ENCODE assay signal across 2 cellular contexts in genomic region chr4:39458505-39459300, GRCh38.
TF ChIP-seq lines count a peak whose summit lies in the region.

LIAS (plus strand) TSS chr4:39459056; CDS start chr4:39459118, 62 bp downstream.
RPL9 (minus strand) TSS chr4:39458922; CDS start chr4:39458439, 483 bp downstream.

TF ChIP-seq in HCT116, 20 proteins besides CTCF, POLR2A, EP300 and RAD21 (continued from another document):
- TF ChIP-seq, protein P1, sequence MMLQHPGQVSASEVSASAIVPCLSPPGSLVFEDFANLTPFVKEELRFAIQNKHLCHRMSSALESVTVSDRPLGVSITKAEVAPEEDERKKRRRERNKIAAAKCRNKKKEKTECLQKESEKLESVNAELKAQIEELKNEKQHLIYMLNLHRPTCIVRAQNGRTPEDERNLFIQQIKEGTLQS (IDR thresholded peaks at IDR 0.05) = no peak
- TF ChIP-seq EZH2 (IDR thresholded peaks at IDR 0.05) = no peak
- peak; percentile 98 for TF ChIP-seq SP1 (IDR thresholded peaks at IDR 0.05; ENCODE audit: low read depth)
- TF ChIP-seq, protein P2, sequence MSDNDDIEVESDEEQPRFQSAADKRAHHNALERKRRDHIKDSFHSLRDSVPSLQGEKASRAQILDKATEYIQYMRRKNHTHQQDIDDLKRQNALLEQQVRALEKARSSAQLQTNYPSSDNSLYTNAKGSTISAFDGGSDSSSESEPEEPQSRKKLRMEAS (IDR thresholded peaks at IDR 0.05) = peak; percentile 90
- TF ChIP-seq SIN3A (IDR thresholded peaks at IDR 0.05; ENCODE audit: low read depth) = peak; percentile 86
- TF ChIP-seq ZBTB33 (IDR thresholded peaks at IDR 0.05; ENCODE audit: extremely low read depth, insufficient replicate concordance, low read length) = peak; percentile 31
- TF ChIP-seq, protein P3, sequence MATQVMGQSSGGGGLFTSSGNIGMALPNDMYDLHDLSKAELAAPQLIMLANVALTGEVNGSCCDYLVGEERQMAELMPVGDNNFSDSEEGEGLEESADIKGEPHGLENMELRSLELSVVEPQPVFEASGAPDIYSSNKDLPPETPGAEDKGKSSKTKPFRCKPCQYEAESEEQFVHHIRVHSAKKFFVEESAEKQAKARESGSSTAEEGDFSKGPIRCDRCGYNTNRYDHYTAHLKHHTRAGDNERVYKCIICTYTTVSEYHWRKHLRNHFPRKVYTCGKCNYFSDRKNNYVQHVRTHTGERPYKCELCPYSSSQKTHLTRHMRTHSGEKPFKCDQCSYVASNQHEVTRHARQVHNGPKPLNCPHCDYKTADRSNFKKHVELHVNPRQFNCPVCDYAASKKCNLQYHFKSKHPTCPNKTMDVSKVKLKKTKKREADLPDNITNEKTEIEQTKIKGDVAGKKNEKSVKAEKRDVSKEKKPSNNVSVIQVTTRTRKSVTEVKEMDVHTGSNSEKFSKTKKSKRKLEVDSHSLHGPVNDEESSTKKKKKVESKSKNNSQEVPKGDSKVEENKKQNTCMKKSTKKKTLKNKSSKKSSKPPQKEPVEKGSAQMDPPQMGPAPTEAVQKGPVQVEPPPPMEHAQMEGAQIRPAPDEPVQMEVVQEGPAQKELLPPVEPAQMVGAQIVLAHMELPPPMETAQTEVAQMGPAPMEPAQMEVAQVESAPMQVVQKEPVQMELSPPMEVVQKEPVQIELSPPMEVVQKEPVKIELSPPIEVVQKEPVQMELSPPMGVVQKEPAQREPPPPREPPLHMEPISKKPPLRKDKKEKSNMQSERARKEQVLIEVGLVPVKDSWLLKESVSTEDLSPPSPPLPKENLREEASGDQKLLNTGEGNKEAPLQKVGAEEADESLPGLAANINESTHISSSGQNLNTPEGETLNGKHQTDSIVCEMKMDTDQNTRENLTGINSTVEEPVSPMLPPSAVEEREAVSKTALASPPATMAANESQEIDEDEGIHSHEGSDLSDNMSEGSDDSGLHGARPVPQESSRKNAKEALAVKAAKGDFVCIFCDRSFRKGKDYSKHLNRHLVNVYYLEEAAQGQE (IDR thresholded peaks at IDR 0.05; ENCODE audit: low read depth) = no peak
- peak; percentile 98 for TF ChIP-seq POLR2AphosphoS5 (IDR thresholded peaks at IDR 0.05; ENCODE audit: low read depth, low read length)
- no peak for TF ChIP-seq FOSL1 (IDR thresholded peaks at IDR 0.05; ENCODE audit: low read depth)
- TF ChIP-seq TCF7L2 (IDR thresholded peaks at IDR 0.05; ENCODE audit: borderline replicate concordance, extremely low read depth, insufficient read depth, insufficient read length) = no peak

TF ChIP-seq in neural cell, 6 proteins besides CTCF, POLR2A, EP300 and RAD21 (continued from another document):
- TF ChIP-seq, protein P3 (IDR thresholded peaks at IDR 0.05; ENCODE audit: borderline replicate concordance) = peak; percentile 98
- TF ChIP-seq MXI1 (conservative IDR thresholded peaks at IDR 0.05; ENCODE audit: poor library complexity, severe bottlenecking) = peak; percentile 88
- peak; percentile 51 for TF ChIP-seq SMC3 (conservative IDR thresholded peaks at IDR 0.05; ENCODE audit: poor library complexity)
- no peak for TF ChIP-seq EZH2 (IDR thresholded peaks at IDR 0.05; ENCODE audit: borderline replicate concordance, insufficient read depth, low read length, poor library complexity, severe bottlenecking)
- TF ChIP-seq TAF1 (IDR thresholded peaks at IDR 0.05; ENCODE audit: low read depth) = peak; percentile 97
